8 cellular contexts compared by ENCODE assay signal in genomic region chr19:51365211-51366049, GRCh38.
DNase-seq lines count a peak whose midpoint lies in the region; TF ChIP-seq lines count a peak whose summit lies in the region.

No MANE protein-coding gene starts in this region.

- DNase-seq in AG20443 (ENCODE audit: low spot score): peak; percentile 30
- DNase-seq in HAP-1 (ENCODE audit: low spot score in 2 of 2): peak in 1 of 2 experiments; percentile 49
- DNase-seq in WERI-Rb-1: no peak
- DNase-seq in fibroblast of gingiva (ENCODE audit: low read depth): peak; percentile 58
- no peak for DNase-seq in ecto neural progenitor cell (ENCODE audit: low spot score)
- DNase-seq in activated effector memory CD4-positive, alpha-beta T cell treated with Interleukin-2 at 50 U/mL for 16 hours: no peak
- no peak for DNase-seq in NCI-H1930 (lab: John Stamatoyannopoulos, UW)

- H3K36me3 Mint-ChIP-seq in nephron (ENCODE audit: low read depth): no peaks in the 10 kb centered on the region

- H3K9me3 Mint-ChIP-seq in nephron: no peaks in the 10 kb centered on the region

- H3K4me3 Mint-ChIP-seq in nephron: peak overlapping the region; percentile 98 to 100 (median 99)

- peak overlapping the region; percentile 98 to 100 (median 99) for H3K27ac Mint-ChIP-seq in nephron

- peak overlapping the region; percentile 90 for H3K27ac ChIP-seq in WERI-Rb-1

- peaks cover 4% of the 10 kb centered on the region; the same call in 1 of the 2 replicates for H3K4me1 ChIP-seq in HAP-1

- H3K27me3 ChIP-seq in HAP-1 (ENCODE audit: low read depth) (no peaks in the 10 kb centered on the region), WERI-Rb-1 (ENCODE audit: insufficient read depth, low read depth, severe bottlenecking) (no peaks in the 10 kb centered on the region)

- in situ Hi-C loops in HAP-1 (cut with MboI; ENCODE audit: low sequenced_read_pairs): no loop called here

- H3K27me3 Mint-ChIP-seq in nephron (ENCODE audit: low read depth): no peaks in the 10 kb centered on the region

- no peaks in the 10 kb centered on the region for H3K9me3 ChIP-seq in HAP-1
- H3K9me3 ChIP-seq in WERI-Rb-1 (ENCODE audit: severe bottlenecking): no peaks in the 10 kb centered on the region

- TF ChIP-seq CTCF in WERI-Rb-1 (IDR thresholded peaks at IDR 0.05; ENCODE audit: low read depth, low read length) (no peak), nephron (IDR thresholded peaks at IDR 0.05; ENCODE audit: unreplicated experiment in 3 of 3) (peak in 1 of 3 experiments; percentile 15)

- H3K4me3 ChIP-seq in HAP-1 (peak overlapping the region; percentile 79), WERI-Rb-1 (ENCODE audit: low read depth, low read length) (peak overlapping the region; percentile 71)

- H3K36me3 ChIP-seq in HAP-1 (replicated peaks) (no peaks in the 10 kb centered on the region), WERI-Rb-1 (no peaks in the 10 kb centered on the region)

- H3K4me1 Mint-ChIP-seq in nephron: peaks cover 29% of the 10 kb centered on the region

Comparison
In these comparisons a context has a peak if more than half of its experiments do, and no peak if none do; other contexts are left out.
1. DNase-seq: peak in AG20443 (single experiment) and fibroblast of gingiva (single experiment); none in WERI-Rb-1 (single experiment), ecto neural progenitor cell (single experiment), activated effector memory CD4-positive, alpha-beta T cell treated with Interleukin-2 at 50 U/mL for 16 hours (single experiment) and NCI-H1930 (0 of 2).